In genomic region chr1:19310061-19310460, GRCh38 we compare ENCODE assay signal across 19 cellular contexts. TPM values are rescaled to one million over a fixed set of nuclear protein-coding genes. Genes with fewer than 3 reads are reported as not detected.
DNase-seq lines count a peak whose midpoint lies in the region; ATAC-seq, FAIRE-seq and TF ChIP-seq lines count a peak whose summit lies in the region.
"Had no signal": no experiment of that assay in that cellular context is flagged by ENCODE, and none has a peak within 500 bp of the region (broad histone marks: within the 10 kb centered on the region; RNA-seq: fewer than 3 reads in every experiment).

No MANE protein-coding gene starts in this region.

- no peak for TF ChIP-seq CTCF in CD8-positive, alpha-beta T cell (IDR thresholded peaks at IDR 0.05)
- TF ChIP-seq CTCF in astrocyte (IDR thresholded peaks at IDR 0.05; ENCODE audit: insufficient read depth, low read depth, low read length) (no peak), nephron progenitor cell (IDR thresholded peaks at IDR 0.05) (no peak), colonic mucosa (IDR thresholded peaks at IDR 0.05) (no peak)

- FAIRE-seq in astrocyte (lab: Jason Lieb, UNC): no peak

- peaks cover 14% of the 10 kb centered on the region for H3K36me3 ChIP-seq in ACC112 (ENCODE audit: insufficient read depth, low read length)
- H3K36me3 ChIP-seq in CD8-positive, alpha-beta T cell (ENCODE audit: insufficient read depth, low read length): peaks cover 4% of the 10 kb centered on the region
- peaks cover 12% of the 10 kb centered on the region for H3K36me3 ChIP-seq in astrocyte (ENCODE audit: insufficient read depth, low read length)
- peaks cover 34% of the 10 kb centered on the region for H3K36me3 ChIP-seq in HAP-1 (replicated peaks)
- H3K36me3 ChIP-seq in colonic mucosa: no peaks in the 10 kb centered on the region
- H3K36me3 ChIP-seq: BE2C had no signal

- CTCF ChIA-PET in CD8-positive, alpha-beta T cell (lab: Charles Lee): no interaction called here

- no peak for DNase-seq in CD8-positive, alpha-beta T cell
- DNase-seq in astrocyte (ENCODE audit: low read depth): no peak
- DNase-seq in naive thymus-derived CD8-positive, alpha-beta T cell: peak in 1 of 10 donors; percentile 30
- no peak for DNase-seq in nephron progenitor cell
- no peak for DNase-seq in HAP-1 (ENCODE audit: low spot score in 2 of 2)
- DNase-seq in colonic mucosa: no peak
- DNase-seq: activated CD4-positive, alpha-beta T cell treated with anti-CD3 and anti-CD28 coated beads, Interleukin-2, amount 50 U/mL, for 4 hours; activated T-cell treated with anti-CD3 and anti-CD28 coated beads, Interleukin-2, amount 50 U/mL, for 72 hours; BE2C; DMS153; left ventricle myocardium superior; NCI-H2029; NCI-H510A; retina; SIG-M5; substantia nigra had no signal

- peaks cover 32% of the 10 kb centered on the region for H3K4me1 ChIP-seq in ACC112 (ENCODE audit: control insufficient read depth, insufficient read depth, low read length, unreplicated experiment)
- H3K4me1 ChIP-seq in CD8-positive, alpha-beta T cell (ENCODE audit: insufficient read depth, low read length): peaks cover 21% of the 10 kb centered on the region
- peaks cover 26% of the 10 kb centered on the region for H3K4me1 ChIP-seq in astrocyte (ENCODE audit: insufficient read depth, low read length)
- peaks cover 5% of the 10 kb centered on the region for H3K4me1 ChIP-seq in HAP-1
- H3K4me1 ChIP-seq in colonic mucosa: peaks cover 18% of the 10 kb centered on the region
- H3K4me1 ChIP-seq: BE2C had no signal

- no peak overlapping the region for H3K27ac Mint-ChIP-seq in CD8-positive, alpha-beta T cell
- H3K27ac Mint-ChIP-seq in astrocyte (ENCODE audit: unreplicated experiment) (no peak overlapping the region), nephron progenitor cell (no peak overlapping the region)
- peak overlapping the region in 2 of 10 donors; percentile 15 to 69 for H3K27ac Mint-ChIP-seq in naive thymus-derived CD8-positive, alpha-beta T cell
- H3K27ac Mint-ChIP-seq: activated T-cell treated with anti-CD3 and anti-CD28 coated beads, Interleukin-2, amount 50 U/mL, for 72 hours had no signal

- no peaks in the 10 kb centered on the region for H3K9me3 Mint-ChIP-seq in CD8-positive, alpha-beta T cell
- no peaks in the 10 kb centered on the region for H3K9me3 Mint-ChIP-seq in astrocyte (ENCODE audit: unreplicated experiment)
- no peaks in the 10 kb centered on the region for H3K9me3 Mint-ChIP-seq in naive thymus-derived CD8-positive, alpha-beta T cell
- no peaks in the 10 kb centered on the region for H3K9me3 Mint-ChIP-seq in nephron progenitor cell
- H3K9me3 Mint-ChIP-seq: activated T-cell treated with anti-CD3 and anti-CD28 coated beads, Interleukin-2, amount 50 U/mL, for 72 hours had no signal

- in situ Hi-C loops in HAP-1 (cut with MboI; ENCODE audit: low sequenced_read_pairs): no loop called here

- H3K9ac ChIP-seq in astrocyte (ENCODE audit: low read length) (no peak overlapping the region), colonic mucosa (ENCODE audit: low read depth in 2 of 2, low read length in 2 of 2) (no peak overlapping the region)

- H3K27me3 ChIP-seq in ACC112 (ENCODE audit: insufficient read depth, low read length) (no peaks in the 10 kb centered on the region), astrocyte (ENCODE audit: insufficient read depth, low read length) (no peaks in the 10 kb centered on the region), HAP-1 (ENCODE audit: low read depth) (no peaks in the 10 kb centered on the region), colonic mucosa (no peaks in the 10 kb centered on the region)
- no peaks in the 10 kb centered on the region for H3K27me3 ChIP-seq in CD8-positive, alpha-beta T cell (ENCODE audit: insufficient read depth, low read length)
- H3K27me3 ChIP-seq: BE2C had no signal

- H3K79me2 ChIP-seq in ACC112 (ENCODE audit: control insufficient read depth, insufficient read depth, low read length, unreplicated experiment) (peaks cover 54% of the 10 kb centered on the region), astrocyte (ENCODE audit: insufficient read depth, low read length) (peaks cover 37% of the 10 kb centered on the region)

- H3K4me3 ChIP-seq in ACC112 (ENCODE audit: low read depth, low read length): no peak overlapping the region; the same call in 1 of the 2 replicates
- no peak overlapping the region for H3K4me3 ChIP-seq in CD8-positive, alpha-beta T cell (ENCODE audit: low read depth, low read length)
- no peak overlapping the region for H3K4me3 ChIP-seq in astrocyte (ENCODE audit: insufficient read depth, low read depth, low read length)
- no peak overlapping the region for H3K4me3 ChIP-seq in HAP-1
- no peak overlapping the region for H3K4me3 ChIP-seq in colonic mucosa

- POLR2A ChIA-PET in CD8-positive, alpha-beta T cell (lab: Charles Lee): no interaction called here
- POLR2A ChIA-PET in naive thymus-derived CD8-positive, alpha-beta T cell (lab: Charles Lee): interaction anchor here (1.3 kb wide), 1 partner anchor 59 kb away, joined by 3 read pairs; the partner anchor contains the start of genes EMC1 and MRTO4

- ATAC-seq in CD8-positive, alpha-beta T cell: no peak
- ATAC-seq in naive thymus-derived CD8-positive, alpha-beta T cell: no peak
- no peak for ATAC-seq in HG02610 (IDR thresholded peaks at IDR 0.05; ENCODE audit: unreplicated experiment)
- ATAC-seq: activated T-cell treated with anti-CD3 and anti-CD28 coated beads, Interleukin-2, amount 50 U/mL, for 72 hours; HCT116; left ventricle myocardium superior had no signal

- no peaks in the 10 kb centered on the region for H3K9me3 ChIP-seq in CD8-positive, alpha-beta T cell (ENCODE audit: low read length)
- H3K9me3 ChIP-seq in astrocyte (ENCODE audit: insufficient read depth, low read depth, low read length) (no peaks in the 10 kb centered on the region), HAP-1 (no peaks in the 10 kb centered on the region), colonic mucosa (no peaks in the 10 kb centered on the region)
- H3K9me3 ChIP-seq: BE2C had no signal

- peaks cover 50% of the 10 kb centered on the region for H4K20me1 ChIP-seq in astrocyte (ENCODE audit: insufficient read depth, low read length)

- H3K4me2 ChIP-seq in astrocyte (ENCODE audit: low read length): peak overlapping the region; percentile 19

- peak overlapping the region; percentile 2; the same call in 1 of the 2 replicates for H3K27ac ChIP-seq in ACC112 (ENCODE audit: low read depth, low read length)
- no peak overlapping the region for H3K27ac ChIP-seq in CD8-positive, alpha-beta T cell (ENCODE audit: low read depth, low read length)
- no peak overlapping the region for H3K27ac ChIP-seq in astrocyte (ENCODE audit: low read depth, low read length)
- no peak overlapping the region for H3K27ac ChIP-seq in colonic mucosa

- H3K4me3 Mint-ChIP-seq in CD8-positive, alpha-beta T cell: peak overlapping the region; percentile 13
- H3K4me3 Mint-ChIP-seq in astrocyte (ENCODE audit: unreplicated experiment) (no peak overlapping the region), nephron progenitor cell (no peak overlapping the region)
- H3K4me3 Mint-ChIP-seq in naive thymus-derived CD8-positive, alpha-beta T cell: peak overlapping the region in 8 of 10 donors; percentile 41 to 96 (median 90)

- H3K27me3 Mint-ChIP-seq in CD8-positive, alpha-beta T cell (ENCODE audit: low read depth): no peaks in the 10 kb centered on the region
- no peaks in the 10 kb centered on the region for H3K27me3 Mint-ChIP-seq in astrocyte (ENCODE audit: low read depth, unreplicated experiment)
- no peaks in the 10 kb centered on the region for H3K27me3 Mint-ChIP-seq in naive thymus-derived CD8-positive, alpha-beta T cell
- H3K27me3 Mint-ChIP-seq in nephron progenitor cell (ENCODE audit: low read depth, poor library complexity): no peaks in the 10 kb centered on the region

- intact Hi-C loops in CD8-positive, alpha-beta T cell (cut with DNase I, micrococcal nuclease): loop anchor here in 1 of 2 experiments (1.0 to 10.0 kb wide), 2 partner anchors 31 to 95 kb away; partner anchors contain the start of gene UBR4
- intact Hi-C loops in colonic mucosa (cut with DNase I): no loop called here

- H2AFZ ChIP-seq in ACC112 (ENCODE audit: low read length, unreplicated experiment): no peak overlapping the region
- H2AFZ ChIP-seq in astrocyte (ENCODE audit: low read depth, low read length): no peak overlapping the region

- peaks cover 43% of the 10 kb centered on the region for H3K36me3 Mint-ChIP-seq in CD8-positive, alpha-beta T cell
- H3K36me3 Mint-ChIP-seq in astrocyte (ENCODE audit: low read depth, unreplicated experiment): peaks cover 14% of the 10 kb centered on the region
- peaks cover 0 to 26% (median 11%) of the 10 kb centered on the region in 3 donors for H3K36me3 Mint-ChIP-seq in naive thymus-derived CD8-positive, alpha-beta T cell
- H3K36me3 Mint-ChIP-seq in nephron progenitor cell (ENCODE audit: low read depth): peaks cover 36% of the 10 kb centered on the region

- peaks cover 37% of the 10 kb centered on the region for H3K4me1 Mint-ChIP-seq in CD8-positive, alpha-beta T cell (ENCODE audit: low read depth)
- H3K4me1 Mint-ChIP-seq in astrocyte (ENCODE audit: low read depth, unreplicated experiment) (peaks cover 15% of the 10 kb centered on the region), nephron progenitor cell (peaks cover 34% of the 10 kb centered on the region)
- peaks cover 20 to 48% (median 36%) of the 10 kb centered on the region in 4 donors for H3K4me1 Mint-ChIP-seq in naive thymus-derived CD8-positive, alpha-beta T cell

RNA-seq across cellular contexts. Expression of gene AKR7A2, which starts 1.9 kb away (rescaled TPM):
- total RNA-seq in CD8-positive, alpha-beta T cell: 1 to 10 TPM; 7.9 to 8.1 TPM
- 30.3 and 33.9 TPM in 2 replicates for total RNA-seq in astrocyte
- total RNA-seq in naive thymus-derived CD8-positive, alpha-beta T cell: 10 to 100 TPM; 24.8 to 27.7 TPM
- polyA plus RNA-seq in naive thymus-derived CD8-positive, alpha-beta T cell: 100 to 1,000 TPM in 2 of 3 donors, 10 to 100 TPM in 1; 99.3 to 116 (median 115) TPM
- 100 to 1,000 TPM; 112 to 129 TPM for total RNA-seq in colonic mucosa

RNA-seq across cellular contexts. Expression of gene SLC66A1, which starts 2.1 kb away (rescaled TPM):
- 1 to 10 TPM; 1.3 to 2.1 TPM for total RNA-seq in CD8-positive, alpha-beta T cell
- total RNA-seq in astrocyte (17.4 and 21.5 TPM in 2 replicates), colonic mucosa (10 to 100 TPM; 10.6 to 13.1 TPM)
- 1 to 10 TPM; 4.8 to 6.4 TPM for total RNA-seq in naive thymus-derived CD8-positive, alpha-beta T cell
- 1 to 10 TPM; 3.1 to 4.3 (median 3.7) TPM for polyA plus RNA-seq in naive thymus-derived CD8-positive, alpha-beta T cell

RNA-seq across cellular contexts. Expression of gene AKR7A3, which starts 21.5 kb away (rescaled TPM):
- total RNA-seq in CD8-positive, alpha-beta T cell: 1 to 10 TPM; 1.2 to 1.6 TPM
- 0.20 and 0.55 TPM in 2 replicates for total RNA-seq in astrocyte
- total RNA-seq in naive thymus-derived CD8-positive, alpha-beta T cell: 1 to 10 TPM in 1 of 2 experiments, under 1 TPM in 1; 0.96 to 1.5 TPM
- polyA plus RNA-seq in naive thymus-derived CD8-positive, alpha-beta T cell: under 1 TPM in 1 of 3 donors, not detected in 2; 0.08 TPM
- 100 to 1,000 TPM in 1 of 2 donors, 10 to 100 TPM in 1; 97.0 to 119 TPM for total RNA-seq in colonic mucosa

RNA-seq across cellular contexts. Expression of gene MRTO4, which starts 58.5 kb away (rescaled TPM):
- 10 to 100 TPM; 18.9 to 19.5 TPM for total RNA-seq in CD8-positive, alpha-beta T cell
- 37.9 and 41.0 TPM in 2 replicates for total RNA-seq in astrocyte
- total RNA-seq in naive thymus-derived CD8-positive, alpha-beta T cell: 10 to 100 TPM; 27.6 to 38.0 TPM
- 10 to 100 TPM; 24.7 to 37.4 (median 34.7) TPM for polyA plus RNA-seq in naive thymus-derived CD8-positive, alpha-beta T cell
- total RNA-seq in colonic mucosa: 10 to 100 TPM; 12.7 to 46.0 TPM

RNA-seq across cellular contexts. Expression of gene EMC1, which starts 58.7 kb away (rescaled TPM):
- 10 to 100 TPM; 28.2 to 33.5 TPM for total RNA-seq in CD8-positive, alpha-beta T cell
- total RNA-seq in astrocyte (89.3 and 92.9 TPM in 2 replicates), colonic mucosa (10 to 100 TPM; 35.3 to 51.1 TPM)
- 10 to 100 TPM; 37.9 to 38.9 TPM for total RNA-seq in naive thymus-derived CD8-positive, alpha-beta T cell
- 10 to 100 TPM; 16.1 to 22.4 (median 21.0) TPM for polyA plus RNA-seq in naive thymus-derived CD8-positive, alpha-beta T cell

Comparison
In these comparisons a context has a peak if more than half of its experiments do, and no peak if none do; other contexts are left out.
1. H3K4me3 Mint-ChIP-seq: peak in CD8-positive, alpha-beta T cell (single experiment) and naive thymus-derived CD8-positive, alpha-beta T cell (8 of 10); none in astrocyte (single experiment) and nephron progenitor cell (single experiment).
2. RNA of gene AKR7A3, which starts 21.5 kb away (total RNA-seq): 97.0 to 119 TPM in colonic mucosa; 1.2 to 1.6 TPM in CD8-positive, alpha-beta T cell, 0.96 to 1.5 TPM in naive thymus-derived CD8-positive, alpha-beta T cell and 0.20 to 0.55 TPM in astrocyte; every median in the first group is over 10 times any median in the second.